In the genomic region with DNA sequence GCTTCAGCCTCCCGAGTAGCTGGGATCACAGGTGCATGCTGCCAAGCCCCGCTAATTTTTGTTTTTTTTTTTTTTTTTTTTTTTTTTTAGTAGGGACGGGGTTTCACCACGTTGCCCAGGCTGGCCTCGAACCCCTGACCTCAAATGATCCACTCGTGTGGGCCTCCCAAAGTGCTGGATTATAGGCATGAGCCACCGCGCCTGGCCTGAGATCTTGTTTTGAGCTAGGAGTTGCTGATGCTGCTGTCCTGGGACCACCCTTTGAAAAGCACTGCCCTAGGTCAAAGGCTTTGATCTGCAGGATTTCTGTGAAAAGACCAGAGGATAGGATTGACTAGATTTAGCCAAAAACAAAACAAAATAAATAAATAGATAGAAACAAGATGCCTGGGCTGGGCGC, we compare ENCODE assay signal across 10 cellular contexts. TPM values are rescaled to one million over a fixed set of nuclear protein-coding genes. Genes with fewer than 3 reads are reported as not detected.
DNase-seq lines count a peak whose midpoint lies in the region; ATAC-seq and TF ChIP-seq lines count a peak whose summit lies in the region.
"Had no signal": no experiment of that assay in that cellular context is flagged by ENCODE, and none has a peak within 500 bp of the region (broad histone marks: within the 10 kb centered on the region; RNA-seq: fewer than 3 reads in every experiment).

No MANE protein-coding gene starts in this region.

- POLR2A ChIA-PET in T-cell (lab: Charles Lee) = no interaction called here
- POLR2A ChIA-PET in naive thymus-derived CD4-positive, alpha-beta T cell (lab: Charles Lee) = interaction anchor here (0.9 to 1.4 kb wide), 2 partner anchors 99 to 366 kb away, joined by 3 read pairs; a partner anchor contains a TSS

- H3K4me3 ChIP-seq in left ventricle myocardium inferior = peak overlapping the region; percentile 80
- no peak overlapping the region for H3K4me3 ChIP-seq in naive thymus-derived CD4-positive, alpha-beta T cell (ENCODE audit: low read length)

- no peak for TF ChIP-seq CTCF in left ventricle myocardium inferior (IDR thresholded peaks at IDR 0.05; ENCODE audit: borderline replicate concordance)

- peaks cover 1% of the 10 kb centered on the region for H3K36me3 ChIP-seq in left ventricle myocardium inferior
- H3K36me3 ChIP-seq in naive thymus-derived CD4-positive, alpha-beta T cell (ENCODE audit: control insufficient read depth in 2 of 3, insufficient read depth in 3 of 3, low read length in 3 of 3) = peaks cover 0 to 4% (median 0%) of the 10 kb centered on the region in 3 experiments
- H3K36me3 ChIP-seq: BE2C had no signal

- H3K4me3 Mint-ChIP-seq in T-cell = peak overlapping the region; percentile 92 to 98 (median 95)
- peak overlapping the region in 7 of 10 donors; percentile 90 to 99 (median 95) for H3K4me3 Mint-ChIP-seq in naive thymus-derived CD4-positive, alpha-beta T cell

- ATAC-seq in Right ventricle myocardium inferior (no peak), T-cell (replicated peaks in 1 of 4) (no peak)
- ATAC-seq in naive thymus-derived CD4-positive, alpha-beta T cell = no peak

- H3K27me3 Mint-ChIP-seq in T-cell = peaks cover 6 to 11% of the 10 kb centered on the region in 2 donors
- peaks cover 0 to 13% (median 0%) of the 10 kb centered on the region in 5 donors for H3K27me3 Mint-ChIP-seq in naive thymus-derived CD4-positive, alpha-beta T cell

- peaks cover 1% of the 10 kb centered on the region for H3K36me3 Mint-ChIP-seq in T-cell
- H3K36me3 Mint-ChIP-seq in naive thymus-derived CD4-positive, alpha-beta T cell = peaks cover 0 to 11% (median 0%) of the 10 kb centered on the region in 5 donors

- CTCF ChIA-PET in T-cell (lab: Charles Lee) = interaction anchor here in 1 of 2 donors (0.6 to 1.0 kb wide), 2 partner anchors 366 to 369 kb away, joined by 6 to 7 read pairs; no protein-coding TSS in a partner anchor
- CTCF ChIA-PET in naive thymus-derived CD4-positive, alpha-beta T cell (lab: Charles Lee) = interaction anchor here (0.7 to 1.1 kb wide), 3 partner anchors 133 to 368 kb away, joined by 3 to 5 read pairs (median 5); no protein-coding TSS in a partner anchor

- peaks cover 31% of the 10 kb centered on the region for H3K4me1 ChIP-seq in left ventricle myocardium inferior
- peaks cover 7 to 20% of the 10 kb centered on the region in 2 donors for H3K4me1 ChIP-seq in naive thymus-derived CD4-positive, alpha-beta T cell (ENCODE audit: control insufficient read depth in 2 of 2, insufficient read depth in 2 of 2, low read length in 2 of 2)
- H3K4me1 ChIP-seq: BE2C had no signal

- H3K9me3 Mint-ChIP-seq in T-cell = no peaks in the 10 kb centered on the region
- no peaks in the 10 kb centered on the region for H3K9me3 Mint-ChIP-seq in naive thymus-derived CD4-positive, alpha-beta T cell
- H3K9me3 Mint-ChIP-seq: activated CD4-positive, alpha-beta T cell treated with anti-CD3 and anti-CD28 coated beads, Interleukin-2, amount 10 ng/mL, durations not matched to agents 7 days and 5 days had no signal

- H3K9me3 ChIP-seq in left ventricle myocardium inferior (replicated peaks) = no peaks in the 10 kb centered on the region
- no peaks in the 10 kb centered on the region for H3K9me3 ChIP-seq in naive thymus-derived CD4-positive, alpha-beta T cell (ENCODE audit: control insufficient read depth in 2 of 3, low read length in 3 of 3)
- H3K9me3 ChIP-seq: BE2C had no signal

- H3K27ac ChIP-seq in left ventricle myocardium inferior (replicated peaks) = no peak overlapping the region
- H3K27ac ChIP-seq in naive thymus-derived CD4-positive, alpha-beta T cell (ENCODE audit: low read depth, low read length) = no peak overlapping the region

- peaks cover 4% of the 10 kb centered on the region for H3K27me3 ChIP-seq in left ventricle myocardium inferior (ENCODE audit: low read depth)
- no peaks in the 10 kb centered on the region for H3K27me3 ChIP-seq in naive thymus-derived CD4-positive, alpha-beta T cell (ENCODE audit: control insufficient read depth in 2 of 2, insufficient read depth in 2 of 2, low read length in 2 of 2)
- H3K27me3 ChIP-seq: BE2C had no signal

- no peak overlapping the region for H3K27ac Mint-ChIP-seq in T-cell
- peak overlapping the region in 1 of 9 donors; percentile 97 for H3K27ac Mint-ChIP-seq in naive thymus-derived CD4-positive, alpha-beta T cell

- peaks cover 34 to 37% (median 36%) of the 10 kb centered on the region in 3 donors for H3K4me1 Mint-ChIP-seq in T-cell
- H3K4me1 Mint-ChIP-seq in naive thymus-derived CD4-positive, alpha-beta T cell = peaks cover 0 to 40% (median 30%) of the 10 kb centered on the region in 7 donors

- DNase-seq in left ventricle myocardium inferior (no peak), Right ventricle myocardium inferior (ENCODE audit: missing footprints) (no peak), T-cell (no peak), NCI-H1694 treated with DMSO at 0.1 percent for 48 hours (lab: John Stamatoyannopoulos, UW) (no peak), NCI-H748 (lab: John Stamatoyannopoulos, UW; ENCODE audit: unreplicated experiment) (no peak), DMS153 (lab: John Stamatoyannopoulos, UW) (no peak), DMS53 treated with DMSO at 0.1 percent for 48 hours (lab: John Stamatoyannopoulos, UW; ENCODE audit: unreplicated experiment) (no peak)
- DNase-seq in naive thymus-derived CD4-positive, alpha-beta T cell = no peak

- intact Hi-C loops in left ventricle myocardium inferior (cut with micrococcal nuclease) = no loop called here
- intact Hi-C loops in Right ventricle myocardium inferior (cut with DNase I) = loop anchor here (10.0 kb wide), 1 partner anchor 62 kb away; no protein-coding TSS in a partner anchor
- intact Hi-C loops in naive thymus-derived CD4-positive, alpha-beta T cell (cut with micrococcal nuclease) = loop anchor here (2.0 to 5.0 kb wide), 3 partner anchors 100 to 366 kb away; a partner anchor contains a TSS

RNA-seq across cellular contexts. Expression of a gene that starts 0.8 kb away (rescaled TPM):
- total RNA-seq in left ventricle myocardium inferior (6.4 TPM), Right ventricle myocardium inferior (6.9 TPM), T-cell (10 to 100 TPM; 18.6 to 27.1 (median 23.4) TPM)
- 10 to 100 TPM; 16.9 to 36.7 (median 21.6) TPM for total RNA-seq in naive thymus-derived CD4-positive, alpha-beta T cell
- 10 to 100 TPM in 1 of 2 donors, 1 to 10 TPM in 1; 8.5 to 10.2 TPM for polyA plus RNA-seq in naive thymus-derived CD4-positive, alpha-beta T cell
